1 cellular context compared by ENCODE assay signal in genomic region chr2:240819404-240820013, GRCh38.
TF ChIP-seq lines count a peak whose summit lies in the region.

No MANE protein-coding gene starts in this region.

TF ChIP-seq in WTC11, 78 proteins besides CTCF, POLR2A, EP300 and RAD21 (continued from another document):
- no peak for TF ChIP-seq SP1 (CRISPR knock-in tag; conservative IDR thresholded peaks at IDR 0.05)
- TF ChIP-seq KAT7 (CRISPR knock-in tag; IDR thresholded peaks at IDR 0.05; ENCODE audit: borderline replicate concordance): no peak
